ENCODE assay signal across 8 cellular contexts in genomic region chr17:17641621-17642409, GRCh38. TPM values are rescaled to one million over a fixed set of nuclear protein-coding genes. Genes with fewer than 3 reads are reported as not detected.
A peak's percentile ranks its signal among the peaks of the same experiment; 100 is the strongest.
DNase-seq lines count a peak whose midpoint lies in the region; ATAC-seq and TF ChIP-seq lines count a peak whose summit lies in the region.

No MANE protein-coding gene starts in this region.

- H3K27me3 ChIP-seq in MG63 (no peaks in the 10 kb centered on the region), RWPE2 (ENCODE audit: insufficient read depth, poor library complexity, severe bottlenecking) (no peaks in the 10 kb centered on the region), neutrophil (no peaks in the 10 kb centered on the region)

- ATAC-seq in RWPE2 (ENCODE audit: low read depth) (peak; percentile 87), HG03159 (IDR thresholded peaks at IDR 0.05; ENCODE audit: unreplicated experiment) (no peak)

- no peaks in the 10 kb centered on the region for H3K4me1 ChIP-seq in RWPE2 (ENCODE audit: insufficient read depth, poor library complexity, severe bottlenecking)
- peaks cover 28 to 35% of the 10 kb centered on the region in 2 experiments for H3K4me1 ChIP-seq in neutrophil (ENCODE audit: control insufficient read depth in 1 of 2, insufficient read depth in 1 of 2, low read depth in 1 of 2, low read length in 1 of 2)

- DNase-seq in Daoy (ENCODE audit: low read depth), result peak; percentile 80
- DNase-seq in MG63, result peak; percentile 37
- DNase-seq in RWPE2 (ENCODE audit: low spot score), result no peak
- DNase-seq in activated T-helper 1 cell treated with anti-CD3 and anti-CD28 coated beads, Interleukin-2, amount 50 U/mL, for 16 hours (ENCODE audit: low read depth in 1 of 2, low spot score in 1 of 2), result peak; percentile 66 to 71
- DNase-seq in foreskin fibroblast, result peak; percentile 60 to 88
- DNase-seq in stromal cell of bone marrow (ENCODE audit: low read depth), result peak; percentile 59

- no peaks in the 10 kb centered on the region for H3K9me3 ChIP-seq in MG63
- H3K9me3 ChIP-seq in RWPE2 (ENCODE audit: severe bottlenecking), result no peaks in the 10 kb centered on the region
- H3K9me3 ChIP-seq in neutrophil, result no peaks in the 10 kb centered on the region

- TF ChIP-seq CTCF in RWPE2 (IDR thresholded peaks at IDR 0.05; ENCODE audit: poor library complexity, severe bottlenecking) (peak; percentile 87), foreskin fibroblast (IDR thresholded peaks at IDR 0.05; ENCODE audit: low read depth, low read length) (peak; percentile 80), neutrophil (IDR thresholded peaks at IDR 0.05) (peak; percentile 92)

- no peak overlapping the region for H3K27ac ChIP-seq in RWPE2 (ENCODE audit: poor library complexity, severe bottlenecking)
- no peak overlapping the region for H3K27ac ChIP-seq in neutrophil

- H3K36me3 ChIP-seq in MG63 (no peaks in the 10 kb centered on the region), RWPE2 (ENCODE audit: low read depth) (no peaks in the 10 kb centered on the region), neutrophil (no peaks in the 10 kb centered on the region)

- H3K4me3 ChIP-seq in MG63 (no peak overlapping the region), RWPE2 (ENCODE audit: severe bottlenecking) (no peak overlapping the region), foreskin fibroblast (ENCODE audit: low read depth in 1 of 2, low read length in 2 of 2) (no peak overlapping the region), neutrophil (ENCODE audit: low read depth in 1 of 2, low read length in 1 of 2) (no peak overlapping the region)

RNA-seq across cellular contexts. Expression of gene RAI1, which starts 39.4 kb away (rescaled TPM):
- total RNA-seq in Daoy (2014; rRNA removed; shearing (Covaris generic)), result 5.2 and 5.9 TPM in 2 replicates
- total RNA-seq in MG63 (2014; rRNA removed; shearing (Covaris generic); ENCODE audit: low replicate concordance), result 2.9 and 7.1 TPM in 2 replicates

RNA-seq across cellular contexts. Expression of gene PEMT, which starts 50.3 kb away (rescaled TPM):
- total RNA-seq in Daoy (2014; rRNA removed; shearing (Covaris generic)), result 61.4 and 72.7 TPM in 2 replicates
- 39.9 and 53.5 TPM in 2 replicates for total RNA-seq in MG63 (2014; rRNA removed; shearing (Covaris generic); ENCODE audit: low replicate concordance)
